19 cellular contexts compared by ENCODE assay signal in genomic region chr2:107392241-107392704, GRCh38.
DNase-seq lines count a peak whose midpoint lies in the region; ATAC-seq and TF ChIP-seq lines count a peak whose summit lies in the region.
"Had no signal": no experiment of that assay in that cellular context is flagged by ENCODE, and none has a peak within 500 bp of the region (broad histone marks: within the 10 kb centered on the region; RNA-seq: fewer than 3 reads in every experiment).

No MANE protein-coding gene starts in this region.

- no peak overlapping the region for H3K27ac Mint-ChIP-seq in GM23338
- no peak overlapping the region for H3K27ac Mint-ChIP-seq in activated T-cell treated with anti-CD3 and anti-CD28 coated beads, Interleukin-2, amount 50 U/mL, for 72 hours
- H3K27ac Mint-ChIP-seq: CD14-positive monocyte; CD4-positive, alpha-beta memory T cell had no signal

- H2AFZ ChIP-seq in GM23338: peak overlapping the region; percentile 56; the same call in 1 of the 2 replicates

- no peaks in the 10 kb centered on the region for H3K27me3 Mint-ChIP-seq in GM23338 (ENCODE audit: insufficient read depth, low read depth, poor library complexity)
- no peaks in the 10 kb centered on the region for H3K27me3 Mint-ChIP-seq in activated T-cell treated with anti-CD3 and anti-CD28 coated beads, Interleukin-2, amount 50 U/mL, for 72 hours (ENCODE audit: low read depth)
- H3K27me3 Mint-ChIP-seq: CD4-positive, alpha-beta memory T cell had no signal

- no peaks in the 10 kb centered on the region for H3K79me2 ChIP-seq in GM23338 (replicated peaks; ENCODE audit: insufficient read depth)

- H3K9me3 ChIP-seq in left ventricle myocardium inferior (replicated peaks): peaks cover 11% of the 10 kb centered on the region
- H3K9me3 ChIP-seq: HAP-1 had no signal

- intact Hi-C loops in Right ventricle myocardium inferior (cut with DNase I): no loop called here
- intact Hi-C loops in left ventricle myocardium inferior (cut with micrococcal nuclease): no loop called here
- intact Hi-C loops in posterior vena cava (cut with DNase I): no loop called here

- no peaks in the 10 kb centered on the region for H3K9me2 ChIP-seq in GM23338 (ENCODE audit: insufficient read depth)

- peaks cover 5% of the 10 kb centered on the region; the same call in 2 of the 3 replicates for H3K4me1 Mint-ChIP-seq in GM23338
- H3K4me1 Mint-ChIP-seq in activated T-cell treated with anti-CD3 and anti-CD28 coated beads, Interleukin-2, amount 50 U/mL, for 72 hours (ENCODE audit: low read depth): no peaks in the 10 kb centered on the region
- H3K4me1 Mint-ChIP-seq: CD14-positive monocyte; CD4-positive, alpha-beta memory T cell had no signal

- DNase-seq in Right ventricle myocardium inferior (ENCODE audit: missing footprints) (peak; percentile 60), left ventricle myocardium inferior (no peak), GM23338 (ENCODE audit: low spot score) (no peak), posterior vena cava (ENCODE audit: low spot score) (peak; percentile 71), RKO (ENCODE audit: low spot score) (no peak), superior temporal gyrus (ENCODE audit: extremely low spot score) (no peak)
- peak; percentile 0 for DNase-seq in activated T-helper 9 cell treated with anti-CD3 and anti-CD28 coated beads, Interleukin-2, amount 50 U/mL, for 16 hours (ENCODE audit: low read depth)
- no peak for DNase-seq in activated T-cell treated with anti-CD3 and anti-CD28 coated beads, Interleukin-2, amount 50 U/mL, for 72 hours
- DNase-seq: 8988T; CD4-positive, alpha-beta memory T cell; DMS153; DMS79; GDM1; GOT3; IMR-90 had no signal

- peaks cover 22% of the 10 kb centered on the region for H3K9me3 Mint-ChIP-seq in GM23338
- H3K9me3 Mint-ChIP-seq in activated T-cell treated with anti-CD3 and anti-CD28 coated beads, Interleukin-2, amount 50 U/mL, for 72 hours: peaks cover 5 to 7% of the 10 kb centered on the region in 2 donors

- ATAC-seq in Right ventricle myocardium inferior (no peak), GM23338 (no peak)
- no peak for ATAC-seq in activated T-cell treated with anti-CD3 and anti-CD28 coated beads, Interleukin-2, amount 50 U/mL, for 72 hours (replicated peaks in 1 of 2)

- H3K4me3 ChIP-seq in left ventricle myocardium inferior (no peak overlapping the region), GM23338 (no peak overlapping the region)
- H3K4me3 ChIP-seq: BLaER1, HAP-1 had no signal

- H3K27ac ChIP-seq in left ventricle myocardium inferior (replicated peaks): no peak overlapping the region
- no peak overlapping the region for H3K27ac ChIP-seq in GM23338 (ENCODE audit: low read depth)
- H3K27ac ChIP-seq: BLaER1, HL-60 had no signal

- TF ChIP-seq CTCF in left ventricle myocardium inferior (IDR thresholded peaks at IDR 0.05; ENCODE audit: borderline replicate concordance): no peak
- TF ChIP-seq CTCF in GM23338 (conservative IDR thresholded peaks at IDR 0.05; ENCODE audit: low read depth in 2 of 2): no peak

- H3K4me2 ChIP-seq in GM23338: no peak overlapping the region
- H3K4me2 ChIP-seq: BLaER1 had no signal

- no peaks in the 10 kb centered on the region for H3K36me3 ChIP-seq in left ventricle myocardium inferior
- H3K36me3 ChIP-seq in GM23338 (ENCODE audit: insufficient read depth): no peaks in the 10 kb centered on the region
- H3K36me3 ChIP-seq: BLaER1, HAP-1 had no signal

- no peaks in the 10 kb centered on the region for H4K20me1 ChIP-seq in GM23338 (replicated peaks; ENCODE audit: insufficient read depth)
- H4K20me1 ChIP-seq: BLaER1 had no signal

- H3K4me1 ChIP-seq in left ventricle myocardium inferior (no peaks in the 10 kb centered on the region), GM23338 (ENCODE audit: insufficient read depth) (no peaks in the 10 kb centered on the region)
- H3K4me1 ChIP-seq: BLaER1, HAP-1 had no signal

- H3K4me3 Mint-ChIP-seq in GM23338: no peak overlapping the region
- no peak overlapping the region for H3K4me3 Mint-ChIP-seq in activated T-cell treated with anti-CD3 and anti-CD28 coated beads, Interleukin-2, amount 50 U/mL, for 72 hours
- H3K4me3 Mint-ChIP-seq: CD14-positive monocyte; CD4-positive, alpha-beta memory T cell had no signal

- no peaks in the 10 kb centered on the region for H3F3A ChIP-seq in GM23338 (replicated peaks; ENCODE audit: low read depth)

- H3K27me3 ChIP-seq in left ventricle myocardium inferior (ENCODE audit: low read depth) (no peaks in the 10 kb centered on the region), GM23338 (ENCODE audit: insufficient read depth) (no peaks in the 10 kb centered on the region)
- H3K27me3 ChIP-seq: BLaER1 had no signal

- H3K36me3 Mint-ChIP-seq in GM23338 (ENCODE audit: low read depth): peaks cover 3% of the 10 kb centered on the region; the same call in 2 of the 3 replicates
- no peaks in the 10 kb centered on the region for H3K36me3 Mint-ChIP-seq in activated T-cell treated with anti-CD3 and anti-CD28 coated beads, Interleukin-2, amount 50 U/mL, for 72 hours (ENCODE audit: insufficient read depth in 2 of 2)
- H3K36me3 Mint-ChIP-seq: CD14-positive monocyte; CD4-positive, alpha-beta memory T cell had no signal

TF ChIP-seq in GM23338, 12 proteins besides CTCF, POLR2A, EP300 and RAD21 (continues in another document):
- TF ChIP-seq JUNB (IDR thresholded peaks at IDR 0.05; ENCODE audit: unreplicated experiment) (no peak), POLR2AphosphoS5 (IDR thresholded peaks at IDR 0.05; ENCODE audit: low read depth) (no peak), ZNF331 (CRISPR knock-in tag; IDR thresholded peaks at IDR 0.05; ENCODE audit: low read depth) (no peak), NANOG (IDR thresholded peaks at IDR 0.05; ENCODE audit: borderline replicate concordance) (no peak), REST (IDR thresholded peaks at IDR 0.05; ENCODE audit: unreplicated experiment) (no peak), CREB1 (CRISPR knock-in tag; IDR thresholded peaks at IDR 0.05; ENCODE audit: low read depth) (no peak), ZNF114 (CRISPR knock-in tag; IDR thresholded peaks at IDR 0.05) (no peak), EZH2 (IDR thresholded peaks at IDR 0.05; ENCODE audit: low read depth, unreplicated experiment) (no peak), EZH2phosphoT487 (IDR thresholded peaks at IDR 0.05; ENCODE audit: unreplicated experiment) (no peak)

Comparison
In these comparisons a context has a peak if more than half of its experiments do, and no peak if none do; other contexts are left out.
1. DNase-seq: peak in Right ventricle myocardium inferior (single experiment), activated T-helper 9 cell treated with anti-CD3 and anti-CD28 coated beads, Interleukin-2, amount 50 U/mL, for 16 hours (single experiment) and posterior vena cava (single experiment); none in left ventricle myocardium inferior (single experiment), GM23338 (single experiment), RKO (single experiment), activated T-cell treated with anti-CD3 and anti-CD28 coated beads, Interleukin-2, amount 50 U/mL, for 72 hours (0 of 2) and superior temporal gyrus (single experiment).